13 cellular contexts compared by ENCODE assay signal in the genomic region with DNA sequence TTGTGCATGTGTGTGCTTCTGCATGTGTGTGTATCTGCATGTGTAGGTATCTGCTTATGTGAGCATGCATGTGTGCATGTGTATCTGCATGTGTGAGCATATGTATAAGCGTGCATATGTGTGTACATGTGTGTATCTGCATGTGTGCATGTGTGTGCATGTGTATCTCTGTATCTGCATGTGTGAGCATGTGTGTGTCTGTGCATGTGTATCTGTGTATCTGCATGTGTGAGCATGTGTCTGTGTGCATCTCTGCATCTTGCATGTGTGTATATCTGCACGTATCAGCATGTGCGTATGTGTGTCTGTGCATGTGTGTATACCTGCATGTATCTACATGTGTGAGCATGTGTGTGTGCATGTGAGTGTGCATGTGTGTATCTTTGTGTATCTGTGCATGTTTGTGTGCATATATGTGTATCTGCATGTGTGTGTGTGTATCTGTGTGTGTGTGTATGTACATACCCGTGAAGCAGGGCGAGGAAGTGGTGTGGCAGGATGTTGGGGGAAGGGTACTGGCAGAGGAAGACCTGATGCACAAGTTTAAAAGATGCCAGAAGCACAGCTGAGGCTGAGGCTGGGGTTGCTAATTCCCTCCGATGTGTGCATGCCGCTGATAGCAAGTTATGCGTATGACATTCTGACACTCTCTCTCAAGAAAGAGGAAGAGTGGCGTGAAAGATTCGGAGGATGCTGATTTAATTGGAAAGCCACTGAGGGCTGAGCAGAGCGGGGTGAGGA.
DNase-seq lines count a peak whose midpoint lies in the region; ATAC-seq and TF ChIP-seq lines count a peak whose summit lies in the region.
"Had no signal": no experiment of that assay in that cellular context is flagged by ENCODE, and none has a peak within 500 bp of the region (broad histone marks: within the 10 kb centered on the region; RNA-seq: fewer than 3 reads in every experiment).

No MANE protein-coding gene starts in this region.

- no peak overlapping the region for H3K27ac ChIP-seq in stomach
- H3K27ac ChIP-seq: heart left ventricle, uterus had no signal

- no peak overlapping the region for H3K4me3 ChIP-seq in stomach
- H3K4me3 ChIP-seq: heart left ventricle, uterus had no signal

- TF ChIP-seq CTCF in stomach (IDR thresholded peaks at IDR 0.05) = no peak

- H3K4me1 Mint-ChIP-seq in activated naive CD4-positive, alpha-beta T cell treated with anti-CD3 and anti-CD28 coated beads, Interleukin-2, amount 10 ng/mL, durations not matched to agents 7 days and 5 days = peaks cover 31% of the 10 kb centered on the region
- H3K4me1 Mint-ChIP-seq in activated naive CD8-positive, alpha-beta T cell treated with anti-CD3 and anti-CD28 coated beads, Interleukin-2, amount 10 ng/mL, durations not matched to agents 7 days and 5 days = peaks cover 26% of the 10 kb centered on the region
- H3K4me1 Mint-ChIP-seq in effector memory CD8-positive, alpha-beta T cell (ENCODE audit: low read depth in 2 of 2) = peaks cover 5 to 11% of the 10 kb centered on the region in 2 donors

- H3K27ac Mint-ChIP-seq in activated naive CD4-positive, alpha-beta T cell treated with anti-CD3 and anti-CD28 coated beads, Interleukin-2, amount 10 ng/mL, durations not matched to agents 7 days and 5 days = peak overlapping the region; percentile 79
- H3K27ac Mint-ChIP-seq in activated naive CD8-positive, alpha-beta T cell treated with anti-CD3 and anti-CD28 coated beads, Interleukin-2, amount 10 ng/mL, durations not matched to agents 7 days and 5 days = peak overlapping the region; percentile 73
- no peak overlapping the region for H3K27ac Mint-ChIP-seq in effector memory CD8-positive, alpha-beta T cell

- H3K9me3 Mint-ChIP-seq in activated naive CD4-positive, alpha-beta T cell treated with anti-CD3 and anti-CD28 coated beads, Interleukin-2, amount 10 ng/mL, durations not matched to agents 7 days and 5 days = no peaks in the 10 kb centered on the region
- no peaks in the 10 kb centered on the region for H3K9me3 Mint-ChIP-seq in activated naive CD8-positive, alpha-beta T cell treated with anti-CD3 and anti-CD28 coated beads, Interleukin-2, amount 10 ng/mL, durations not matched to agents 7 days and 5 days
- H3K9me3 Mint-ChIP-seq in effector memory CD8-positive, alpha-beta T cell = no peaks in the 10 kb centered on the region

- no peaks in the 10 kb centered on the region for H3K4me1 ChIP-seq in stomach
- H3K4me1 ChIP-seq: BE2C, heart left ventricle, uterus had no signal

- DNase-seq in activated naive CD4-positive, alpha-beta T cell treated with anti-CD3 and anti-CD28 coated beads, Interleukin-2, amount 10 ng/mL, durations not matched to agents 7 days and 5 days = peak; percentile 65
- no peak for DNase-seq in activated naive CD4-positive, alpha-beta T cell treated with anti-CD3 and anti-CD28 coated beads, Interleukin-2, amount 50 U/mL, for 16 hours
- DNase-seq in NCI-H2227 (lab: John Stamatoyannopoulos, UW; ENCODE audit: unreplicated experiment) = peak; percentile 38
- peak; percentile 43 for DNase-seq in activated naive CD8-positive, alpha-beta T cell treated with anti-CD3 and anti-CD28 coated beads, Interleukin-2, amount 10 ng/mL, durations not matched to agents 7 days and 5 days
- peak; percentile 8 for DNase-seq in stomach
- no peak for DNase-seq in effector memory CD8-positive, alpha-beta T cell
- DNase-seq: BE2C; NCI-H446; stimulated activated CD8-positive, alpha-beta memory T cell treated with anti-CD3 and anti-CD28 coated beads, Interleukin-4, amount 100 ng/mL, for 48 hours; uterus had no signal

- H3K4me3 Mint-ChIP-seq in activated naive CD4-positive, alpha-beta T cell treated with anti-CD3 and anti-CD28 coated beads, Interleukin-2, amount 10 ng/mL, durations not matched to agents 7 days and 5 days = peak overlapping the region; percentile 3
- peak overlapping the region; percentile 60 for H3K4me3 Mint-ChIP-seq in activated naive CD8-positive, alpha-beta T cell treated with anti-CD3 and anti-CD28 coated beads, Interleukin-2, amount 10 ng/mL, durations not matched to agents 7 days and 5 days
- H3K4me3 Mint-ChIP-seq in effector memory CD8-positive, alpha-beta T cell = no peak overlapping the region

- intact Hi-C loops in stomach (cut with DNase I; ENCODE audit: low total_unique reads) = no loop called here

- ATAC-seq in activated naive CD8-positive, alpha-beta T cell treated with anti-CD3 and anti-CD28 coated beads, Interleukin-2, amount 10 ng/mL, durations not matched to agents 7 days and 5 days (ENCODE audit: low read depth) = peak; percentile 66
- no peak for ATAC-seq in HG03520 (IDR thresholded peaks at IDR 0.05; ENCODE audit: unreplicated experiment)
- ATAC-seq in GM18858 (IDR thresholded peaks at IDR 0.05; ENCODE audit: unreplicated experiment) = no peak
- ATAC-seq in effector memory CD8-positive, alpha-beta T cell (replicated peaks) = no peak
- ATAC-seq: heart left ventricle had no signal

- CTCF ChIA-PET in activated naive CD4-positive, alpha-beta T cell treated with anti-CD3 and anti-CD28 coated beads, Interleukin-2, amount 10 ng/mL, durations not matched to agents 7 days and 5 days (lab: Charles Lee) = no interaction called here

- TF ChIP-seq EP300 in stomach (IDR thresholded peaks at IDR 0.05) = no peak

- no peak for TF ChIP-seq POLR2A in stomach (IDR thresholded peaks at IDR 0.05)

- H3K9me3 ChIP-seq in stomach = peaks cover 0 to 3% (median 0%) of the 10 kb centered on the region in 4 donors
- H3K9me3 ChIP-seq: BE2C, uterus had no signal

- peaks cover 0 to 49% (median 0%) of the 10 kb centered on the region in 3 donors for H3K27me3 ChIP-seq in stomach
- H3K27me3 ChIP-seq: BE2C, uterus had no signal

- POLR2A ChIA-PET in activated naive CD8-positive, alpha-beta T cell treated with anti-CD3 and anti-CD28 coated beads, Interleukin-2, amount 10 ng/mL, durations not matched to agents 7 days and 5 days (lab: Charles Lee) = no interaction called here

- H3K36me3 Mint-ChIP-seq in activated naive CD4-positive, alpha-beta T cell treated with anti-CD3 and anti-CD28 coated beads, Interleukin-2, amount 10 ng/mL, durations not matched to agents 7 days and 5 days = no peaks in the 10 kb centered on the region
- H3K36me3 Mint-ChIP-seq in activated naive CD8-positive, alpha-beta T cell treated with anti-CD3 and anti-CD28 coated beads, Interleukin-2, amount 10 ng/mL, durations not matched to agents 7 days and 5 days = no peaks in the 10 kb centered on the region
- H3K36me3 Mint-ChIP-seq in effector memory CD8-positive, alpha-beta T cell (ENCODE audit: insufficient read depth) = no peaks in the 10 kb centered on the region

- 57 to 79% (median 75%) methylated on average over 11 of the region's 11 CpGs for WGBS in stomach, 5 donors

- H3K36me3 ChIP-seq in stomach = no peaks in the 10 kb centered on the region
- H3K36me3 ChIP-seq: BE2C, heart left ventricle, uterus had no signal

- peaks cover 5% of the 10 kb centered on the region for H3K27me3 Mint-ChIP-seq in activated naive CD4-positive, alpha-beta T cell treated with anti-CD3 and anti-CD28 coated beads, Interleukin-2, amount 10 ng/mL, durations not matched to agents 7 days and 5 days
- peaks cover 4% of the 10 kb centered on the region for H3K27me3 Mint-ChIP-seq in activated naive CD8-positive, alpha-beta T cell treated with anti-CD3 and anti-CD28 coated beads, Interleukin-2, amount 10 ng/mL, durations not matched to agents 7 days and 5 days
- H3K27me3 Mint-ChIP-seq in effector memory CD8-positive, alpha-beta T cell = peaks cover 58 to 83% of the 10 kb centered on the region in 2 donors

Comparison
In these comparisons a context has a peak if more than half of its experiments do, and no peak if none do; other contexts are left out.
1. DNase-seq: peak in activated naive CD4-positive, alpha-beta T cell treated with anti-CD3 and anti-CD28 coated beads, Interleukin-2, amount 10 ng/mL, durations not matched to agents 7 days and 5 days (single experiment), NCI-H2227 (single experiment), activated naive CD8-positive, alpha-beta T cell treated with anti-CD3 and anti-CD28 coated beads, Interleukin-2, amount 10 ng/mL, durations not matched to agents 7 days and 5 days (single experiment) and stomach (single experiment); none in activated naive CD4-positive, alpha-beta T cell treated with anti-CD3 and anti-CD28 coated beads, Interleukin-2, amount 50 U/mL, for 16 hours (single experiment) and effector memory CD8-positive, alpha-beta T cell (0 of 3).
2. H3K27ac Mint-ChIP-seq: peak in activated naive CD4-positive, alpha-beta T cell treated with anti-CD3 and anti-CD28 coated beads, Interleukin-2, amount 10 ng/mL, durations not matched to agents 7 days and 5 days (single experiment) and activated naive CD8-positive, alpha-beta T cell treated with anti-CD3 and anti-CD28 coated beads, Interleukin-2, amount 10 ng/mL, durations not matched to agents 7 days and 5 days (single experiment); none in effector memory CD8-positive, alpha-beta T cell (0 of 2).
3. H3K4me3 Mint-ChIP-seq: peak in activated naive CD4-positive, alpha-beta T cell treated with anti-CD3 and anti-CD28 coated beads, Interleukin-2, amount 10 ng/mL, durations not matched to agents 7 days and 5 days (single experiment) and activated naive CD8-positive, alpha-beta T cell treated with anti-CD3 and anti-CD28 coated beads, Interleukin-2, amount 10 ng/mL, durations not matched to agents 7 days and 5 days (single experiment); none in effector memory CD8-positive, alpha-beta T cell (0 of 2).